Comparison of ENCODE assay signal across 15 cellular contexts in the genomic region with DNA sequence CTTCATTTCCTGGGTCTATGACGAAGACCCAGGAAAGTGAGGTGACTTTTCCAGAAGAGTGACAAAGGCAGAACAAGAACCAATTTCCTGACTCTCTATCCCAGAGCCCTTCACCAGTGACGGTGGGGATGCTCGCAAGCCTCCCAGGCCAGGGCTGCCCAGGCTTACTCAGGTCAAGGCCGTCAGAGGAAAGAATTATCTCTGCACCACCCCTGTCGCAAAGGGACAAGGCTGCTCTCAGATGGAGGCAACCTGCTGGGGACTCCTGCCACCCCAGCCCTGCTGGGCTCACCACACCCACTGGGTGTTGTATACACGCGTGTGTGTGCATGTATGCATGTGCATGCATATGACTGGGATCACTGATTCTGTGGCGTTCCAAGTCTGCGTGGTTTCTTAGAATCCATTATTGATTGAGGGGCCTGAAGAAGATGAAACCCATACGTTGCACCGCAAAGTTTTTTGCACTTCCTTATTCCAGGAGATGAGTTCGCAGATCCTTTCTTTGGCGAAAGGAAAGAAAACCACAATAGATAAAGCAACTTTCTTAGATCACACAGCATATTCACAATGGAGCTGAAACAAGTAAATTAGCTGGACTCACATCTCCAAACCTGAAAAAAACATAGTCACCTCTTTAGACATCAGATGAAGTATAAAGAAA.
DNase-seq lines count a peak whose midpoint lies in the region; ATAC-seq and TF ChIP-seq lines count a peak whose summit lies in the region.
"Had no signal": no experiment of that assay in that cellular context is flagged by ENCODE, and none has a peak within 500 bp of the region (broad histone marks: within the 10 kb centered on the region; RNA-seq: fewer than 3 reads in every experiment).

No MANE protein-coding gene starts in this region.

- H3K27me3 Mint-ChIP-seq in endodermal cell (ENCODE audit: insufficient read depth) = no peaks in the 10 kb centered on the region

- TF ChIP-seq CTCF in endodermal cell (conservative IDR thresholded peaks at IDR 0.05) = no peak

- H3K27ac ChIP-seq in layer of hippocampus (ENCODE audit: low read depth, low read length) (peak overlapping the region; percentile 68), subcutaneous abdominal adipose tissue (ENCODE audit: low read depth, low read length) (peak overlapping the region; percentile 91), endodermal cell (ENCODE audit: low read depth, low read length) (no peak overlapping the region)
- H3K27ac ChIP-seq: C4-2B had no signal

- H3K9me3 ChIP-seq in subcutaneous abdominal adipose tissue (ENCODE audit: control insufficient read depth in 5 of 5, low read length in 5 of 5) (no peaks in the 10 kb centered on the region), endodermal cell (ENCODE audit: control insufficient read depth, low read length) (no peaks in the 10 kb centered on the region)
- H3K9me3 ChIP-seq: body of pancreas had no signal

- ATAC-seq in GM21723 (IDR thresholded peaks at IDR 0.05; ENCODE audit: unreplicated experiment) = no peak
- ATAC-seq: SK-N-SH treated with all-trans-retinoic acid at 6 μM for 48 hours had no signal

- H3K9me3 Mint-ChIP-seq in endodermal cell = no peaks in the 10 kb centered on the region
- H3K9me3 Mint-ChIP-seq: IgD-negative memory B cell; naive thymus-derived CD4-positive, alpha-beta T cell had no signal

- DNase-seq in KBM-7 (peak; percentile 82), SIG-M5 (lab: John Stamatoyannopoulos, UW) (peak; percentile 32), endodermal cell (no peak), RKO (ENCODE audit: low spot score) (no peak)
- DNase-seq: HCEC 1CT; naive thymus-derived CD4-positive, alpha-beta T cell; NCI-H1436; stimulated activated CD4-positive, alpha-beta T cell treated with anti-CD3 and anti-CD28 coated beads, Interleukin-4, amount 100 ng/mL, for 24 hours had no signal

- 94 to 96% methylated on average over 11 to 13 of the region's 13 CpGs for WGBS in endodermal cell (ENCODE audit: insufficient coverage in 1 of 2, insufficient read length in 1 of 2), 2 experiments

- H3K27me3 ChIP-seq in layer of hippocampus (ENCODE audit: control insufficient read depth, insufficient read depth, low read length) (no peaks in the 10 kb centered on the region), subcutaneous abdominal adipose tissue (ENCODE audit: control insufficient read depth in 5 of 5, insufficient read depth in 4 of 5, low read length in 5 of 5) (no peaks in the 10 kb centered on the region), endodermal cell (ENCODE audit: control insufficient read depth, insufficient read depth, low read length, poor library complexity, severe bottlenecking) (no peaks in the 10 kb centered on the region)
- H3K27me3 ChIP-seq: body of pancreas had no signal

- H3K27ac Mint-ChIP-seq in endodermal cell = no peak overlapping the region
- H3K27ac Mint-ChIP-seq: IgD-negative memory B cell had no signal

- peaks cover 13 to 43% (median 40%) of the 10 kb centered on the region in 5 donors for H3K4me1 ChIP-seq in subcutaneous abdominal adipose tissue (ENCODE audit: control insufficient read depth in 5 of 5, insufficient read depth in 5 of 5, low read length in 5 of 5)
- no peaks in the 10 kb centered on the region for H3K4me1 ChIP-seq in endodermal cell (ENCODE audit: control insufficient read depth, insufficient read depth, low read length)

- H3K4me3 Mint-ChIP-seq in endodermal cell = no peak overlapping the region
- H3K4me3 Mint-ChIP-seq: IgD-negative memory B cell had no signal

- H3K4me3 ChIP-seq in subcutaneous abdominal adipose tissue (ENCODE audit: low read depth in 1 of 5, low read length in 5 of 5) = no peak overlapping the region
- no peak overlapping the region for H3K4me3 ChIP-seq in endodermal cell (ENCODE audit: low read length)
- H3K4me3 ChIP-seq: body of pancreas had no signal

- H3K9ac ChIP-seq in subcutaneous abdominal adipose tissue (ENCODE audit: low read length in 5 of 5) (no peak overlapping the region), endodermal cell (ENCODE audit: extremely low read depth, low read length, poor library complexity, severe bottlenecking) (no peak overlapping the region)

- H3K36me3 ChIP-seq in subcutaneous abdominal adipose tissue (ENCODE audit: control insufficient read depth in 5 of 5, insufficient read depth in 5 of 5, low read length in 5 of 5) (no peaks in the 10 kb centered on the region), endodermal cell (ENCODE audit: control insufficient read depth, insufficient read depth, low read length) (no peaks in the 10 kb centered on the region)

- in situ Hi-C loops in KBM-7 (cut with MboI; ENCODE audit: low pct_unique_long_range_greater_than_20kb, low sequenced_read_pairs) = no loop called here

- no peaks in the 10 kb centered on the region for H3K36me3 Mint-ChIP-seq in endodermal cell (ENCODE audit: low read depth)
- H3K36me3 Mint-ChIP-seq: IgD-negative memory B cell; naive thymus-derived CD4-positive, alpha-beta T cell had no signal

- peaks cover 34% of the 10 kb centered on the region for H3K4me1 Mint-ChIP-seq in endodermal cell

Comparison
In these comparisons a context has a peak if more than half of its experiments do, and no peak if none do; other contexts are left out.
1. DNase-seq: peak in KBM-7 (single experiment) and SIG-M5 (single experiment); none in endodermal cell (single experiment) and RKO (single experiment).